ENCODE assay signal across 22 cellular contexts in genomic region chr5:178777557-178777956, GRCh38. TPM values are rescaled to one million over a fixed set of nuclear protein-coding genes. Genes with fewer than 3 reads are reported as not detected.
DNase-seq lines count a peak whose midpoint lies in the region; ATAC-seq, FAIRE-seq and TF ChIP-seq lines count a peak whose summit lies in the region.
"Had no signal": no experiment of that assay in that cellular context is flagged by ENCODE, and none has a peak within 500 bp of the region (broad histone marks: within the 10 kb centered on the region; RNA-seq: fewer than 3 reads in every experiment).

No MANE protein-coding gene starts in this region.

- H3K9me3 ChIP-seq in astrocyte (ENCODE audit: insufficient read depth, low read depth, low read length), result peaks cover 14% of the 10 kb centered on the region
- no peaks in the 10 kb centered on the region for H3K9me3 ChIP-seq in spleen
- H3K9me3 ChIP-seq: SJCRH30, suprapubic skin had no signal

- no peaks in the 10 kb centered on the region for H3K4me1 Mint-ChIP-seq in astrocyte (ENCODE audit: low read depth, unreplicated experiment)
- no peaks in the 10 kb centered on the region for H3K4me1 Mint-ChIP-seq in mesothelial cell of epicardium

- H3K4me3 ChIP-seq in NB4 (ENCODE audit: low read depth, low read length), result no peak overlapping the region
- no peak overlapping the region for H3K4me3 ChIP-seq in astrocyte (ENCODE audit: insufficient read depth, low read depth, low read length)
- H3K4me3 ChIP-seq in spleen, result no peak overlapping the region
- H3K4me3 ChIP-seq: GM23248, PC-9, SJCRH30, suprapubic skin had no signal

- H4K20me1 ChIP-seq in astrocyte (ENCODE audit: insufficient read depth, low read length), result no peaks in the 10 kb centered on the region

- H3K4me3 Mint-ChIP-seq in astrocyte (ENCODE audit: unreplicated experiment) (no peak overlapping the region), mesothelial cell of epicardium (no peak overlapping the region)
- H3K4me3 Mint-ChIP-seq: activated naive CD8-positive, alpha-beta T cell had no signal

- H3K27me3 ChIP-seq in astrocyte (ENCODE audit: insufficient read depth, low read length) (no peaks in the 10 kb centered on the region), spleen (replicated peaks in 1 of 7) (peaks cover 0 to 12% (median 0%) of the 10 kb centered on the region in 7 donors)
- H3K27me3 ChIP-seq: foreskin keratinocyte, SJCRH30 had no signal

- H3K27ac ChIP-seq in astrocyte (ENCODE audit: low read depth, low read length), result no peak overlapping the region
- H3K27ac ChIP-seq in spleen, result peak overlapping the region in 3 of 8 donors; percentile 24 to 26 (median 26)
- H3K27ac ChIP-seq: epithelial cell of prostate, foreskin keratinocyte, GM23248, PC-9, SJCRH30, suprapubic skin had no signal

- H3K9ac ChIP-seq in astrocyte (ENCODE audit: low read length), result no peak overlapping the region
- H3K9ac ChIP-seq: GM23248 had no signal

- H3K4me1 ChIP-seq in astrocyte (ENCODE audit: insufficient read depth, low read length) (no peaks in the 10 kb centered on the region), spleen (peaks cover 0 to 9% (median 0%) of the 10 kb centered on the region in 6 donors)
- H3K4me1 ChIP-seq: foreskin keratinocyte, SJCRH30, suprapubic skin had no signal

- H3K27me3 Mint-ChIP-seq in astrocyte (ENCODE audit: low read depth, unreplicated experiment), result peaks cover 4% of the 10 kb centered on the region
- H3K27me3 Mint-ChIP-seq in mesothelial cell of epicardium (ENCODE audit: low read depth), result no peaks in the 10 kb centered on the region

- H3K9me3 Mint-ChIP-seq in astrocyte (ENCODE audit: unreplicated experiment) (peaks cover 19% of the 10 kb centered on the region), mesothelial cell of epicardium (peaks cover 5% of the 10 kb centered on the region)

- DNase-seq in GDM1 (lab: John Stamatoyannopoulos, UW) (peak; percentile 71), NB4 (ENCODE audit: low read depth) (peak; percentile 94), astrocyte (ENCODE audit: low read depth) (no peak), spleen (peak; percentile 80), mucosa of gallbladder (ENCODE audit: low spot score) (no peak), mesothelial cell of epicardium (ENCODE audit: low spot score in 2 of 2, unreplicated experiment in 2 of 2) (no peak)
- DNase-seq: activated T-cell treated with anti-CD3 and anti-CD28 coated beads, Interleukin-2, amount 50 U/mL, for 48 hours; COR-L47; foreskin keratinocyte; GM23248; left cardiac atrium; NCI-H1417; NCI-H2171 treated with DMSO at 0.1 percent for 48 hours; NCI-H69; PC-9; SJCRH30; T-helper 2 cell had no signal

- FAIRE-seq in astrocyte (lab: Jason Lieb, UNC), result no peak
- FAIRE-seq: bronchial epithelial cell had no signal

- TF ChIP-seq CTCF in NB4 (IDR thresholded peaks at IDR 0.05; ENCODE audit: low read depth, low read length) (no peak), astrocyte (IDR thresholded peaks at IDR 0.05; ENCODE audit: insufficient read depth, low read depth, low read length) (no peak), spleen (IDR thresholded peaks at IDR 0.05 in 8 of 11, conservative IDR thresholded peaks at IDR 0.05 in 3 of 11) (no peak), mesothelial cell of epicardium (IDR thresholded peaks at IDR 0.05; ENCODE audit: unreplicated experiment) (no peak)

- no peak overlapping the region for H3K4me2 ChIP-seq in astrocyte (ENCODE audit: low read length)
- H3K4me2 ChIP-seq: PC-9 had no signal

- H2AFZ ChIP-seq in astrocyte (ENCODE audit: low read depth, low read length), result no peak overlapping the region
- H2AFZ ChIP-seq: GM23248, PC-9 had no signal

- no peaks in the 10 kb centered on the region for H3K36me3 ChIP-seq in astrocyte (ENCODE audit: insufficient read depth, low read length)
- H3K36me3 ChIP-seq in spleen, result no peaks in the 10 kb centered on the region
- H3K36me3 ChIP-seq: SJCRH30, suprapubic skin had no signal

- H3K79me2 ChIP-seq in astrocyte (ENCODE audit: insufficient read depth, low read length), result no peaks in the 10 kb centered on the region

- intact Hi-C loops in spleen (cut with DNase I; ENCODE audit: low total_unique reads), result no loop called here

- TF ChIP-seq POLR2A in NB4 (IDR thresholded peaks at IDR 0.05; ENCODE audit: extremely low read depth, insufficient read length), result no peak
- TF ChIP-seq POLR2A in spleen (IDR thresholded peaks at IDR 0.05), result no peak

- H3K27ac Mint-ChIP-seq in astrocyte (ENCODE audit: unreplicated experiment) (peak overlapping the region; percentile 72), mesothelial cell of epicardium (no peak overlapping the region)
- H3K27ac Mint-ChIP-seq: activated naive CD8-positive, alpha-beta T cell had no signal

- H3K36me3 Mint-ChIP-seq in astrocyte (ENCODE audit: low read depth, unreplicated experiment) (no peaks in the 10 kb centered on the region), mesothelial cell of epicardium (no peaks in the 10 kb centered on the region)
- H3K36me3 Mint-ChIP-seq: activated naive CD8-positive, alpha-beta T cell had no signal

- WGBS in spleen, 5 donors, result 22 to 35% (median 31%) methylated on average over 8 of the region's 8 CpGs

- no peak for ATAC-seq in HG02938 (IDR thresholded peaks at IDR 0.05; ENCODE audit: unreplicated experiment)
- ATAC-seq: foreskin keratinocyte had no signal

RNA-seq across cellular contexts. Expression of gene ZNF354A, which starts 47.1 kb away (rescaled TPM):
- total RNA-seq in astrocyte (10.5 and 12.0 TPM in 2 replicates), spleen (10 to 100 TPM; 13.7 to 28.7 (median 16.3) TPM), mucosa of gallbladder (13.8 TPM), mesothelial cell of epicardium (22.8 to 24.9 TPM (median 24.9 TPM) in 3 replicates)
- polyA plus RNA-seq in spleen, result 10 to 100 TPM in 2 of 3 donors, 1 to 10 TPM in 1; 9.0 to 11.6 (median 10.3) TPM

Comparison
In these comparisons a context has a peak if more than half of its experiments do, and no peak if none do; other contexts are left out.
1. DNase-seq: peak in GDM1 (single experiment), NB4 (single experiment) and spleen (single experiment); none in astrocyte (single experiment), mucosa of gallbladder (single experiment) and mesothelial cell of epicardium (0 of 2).